In genomic region chr4:153344131-153345010, GRCh38 we compare ENCODE assay signal across 2 cellular contexts.
A peak's percentile ranks its signal among the peaks of the same experiment; 100 is the strongest.
TF ChIP-seq lines count a peak whose summit lies in the region.

Gene MND1, plus strand, starts transcription at chr4:153344688. Its CDS starts 50 bp downstream, at chr4:153344738.

TF ChIP-seq in A549, 52 proteins besides CTCF, POLR2A, EP300 and RAD21 (continued from another document):
- TF ChIP-seq ATOH8 (CRISPR knock-in tag; IDR thresholded peaks at IDR 0.05; ENCODE audit: low read depth), result no peak
- TF ChIP-seq E2F6 (IDR thresholded peaks at IDR 0.05; ENCODE audit: borderline replicate concordance, low read depth), result peak; percentile 54; the same call in 1 of the 2 replicates
- no peak for TF ChIP-seq NPAS2 (CRISPR knock-in tag; IDR thresholded peaks at IDR 0.05; ENCODE audit: borderline replicate concordance)
- peak; percentile 77 for TF ChIP-seq SMC3 (IDR thresholded peaks at IDR 0.05)
- TF ChIP-seq HDAC2 (IDR thresholded peaks at IDR 0.05), result 0 out of 2 replicates have a peak, but pooled peaks have one; percentile 46
- TF ChIP-seq TFCP2L1 (CRISPR knock-in tag; IDR thresholded peaks at IDR 0.05), result no peak
- TF ChIP-seq KDM5A (IDR thresholded peaks at IDR 0.05), result peak; percentile 88
- no peak for TF ChIP-seq RARB (CRISPR knock-in tag; IDR thresholded peaks at IDR 0.05)
- no peak for TF ChIP-seq CEBPB (IDR thresholded peaks at IDR 0.05)
- TF ChIP-seq EHF (CRISPR knock-in tag; IDR thresholded peaks at IDR 0.05), result no peak
- no peak for TF ChIP-seq CHD4 (IDR thresholded peaks at IDR 0.05; ENCODE audit: borderline replicate concordance)

TF ChIP-seq in GM12878, 131 proteins besides CTCF, POLR2A, EP300 and RAD21 (continued from another document):
- TF ChIP-seq E2F4 (IDR thresholded peaks at IDR 0.05; ENCODE audit: low read depth, low read length), result peak; percentile 97
- TF ChIP-seq SREBF2 (IDR thresholded peaks at IDR 0.05; ENCODE audit: low read length), result no peak
- TF ChIP-seq SMC3 (IDR thresholded peaks at IDR 0.05; ENCODE audit: borderline replicate concordance, low read length), result peak; percentile 81
- TF ChIP-seq JUNB (IDR thresholded peaks at IDR 0.05), result no peak
- TF ChIP-seq HCFC1 (IDR thresholded peaks at IDR 0.05; ENCODE audit: low read length), result no peak
- peak; percentile 63 for TF ChIP-seq RELA (IDR thresholded peaks at IDR 0.05; ENCODE audit: borderline replicate concordance, partially characterized antibody)
- peak; percentile 72; the same call in 1 of the 2 replicates for TF ChIP-seq DPF2 (IDR thresholded peaks at IDR 0.05)
- peak; percentile 7 for TF ChIP-seq BCL3 (IDR thresholded peaks at IDR 0.05; ENCODE audit: borderline replicate concordance, insufficient read depth, low read depth, low read length, poor library complexity, severe bottlenecking)
- TF ChIP-seq CHD1 (IDR thresholded peaks at IDR 0.05; ENCODE audit: low read depth, low read length), result no peak
- TF ChIP-seq GATAD2B (conservative IDR thresholded peaks at IDR 0.05; ENCODE audit: low read depth), result peak; percentile 94
- TF ChIP-seq LARP7 (IDR thresholded peaks at IDR 0.05), result 0 out of 2 replicates have a peak, but pooled peaks have one; percentile 58
- peak; percentile 61; the same call in 1 of the 2 replicates for TF ChIP-seq IKZF1 (conservative IDR thresholded peaks at IDR 0.05)
- TF ChIP-seq ZNF207 (IDR thresholded peaks at IDR 0.05; ENCODE audit: borderline replicate concordance), result no peak
- TF ChIP-seq SIN3A (IDR thresholded peaks at IDR 0.05; ENCODE audit: low read depth, low read length), result peak; percentile 99
- no peak for TF ChIP-seq NRF1 (conservative IDR thresholded peaks at IDR 0.05; ENCODE audit: low read depth, low read length)
- TF ChIP-seq NKRF (conservative IDR thresholded peaks at IDR 0.05), result peak; percentile 100
- TF ChIP-seq RB1 (IDR thresholded peaks at IDR 0.05; ENCODE audit: borderline replicate concordance), result peak; percentile 94; the same call in 1 of the 2 replicates
- peak; percentile 69 for TF ChIP-seq CREM (IDR thresholded peaks at IDR 0.05; ENCODE audit: low read depth)
- no peak for TF ChIP-seq GABPA (IDR thresholded peaks at IDR 0.05; ENCODE audit: low read depth)
- no peak for TF ChIP-seq IRF3 (IDR thresholded peaks at IDR 0.05)
- no peak; the same call in none of the 2 replicates for TF ChIP-seq HDAC2 (IDR thresholded peaks at IDR 0.05)
- TF ChIP-seq BCLAF1 (IDR thresholded peaks at IDR 0.05), result no peak
- 0 out of 2 replicates have a peak, but pooled peaks have one; percentile 31 for TF ChIP-seq TCF12 (IDR thresholded peaks at IDR 0.05; ENCODE audit: low read depth, low read length)
- no peak for TF ChIP-seq WRNIP1 (IDR thresholded peaks at IDR 0.05; ENCODE audit: borderline replicate concordance, low read depth, low read length)
- peak; percentile 70; the same call in 1 of the 2 replicates for TF ChIP-seq MXI1 (IDR thresholded peaks at IDR 0.05; ENCODE audit: low read depth, low read length)
- TF ChIP-seq RUNX3 (IDR thresholded peaks at IDR 0.05; ENCODE audit: low read length), result peak; percentile 17; the same call in 1 of the 2 replicates
- no peak for TF ChIP-seq IKZF2 (IDR thresholded peaks at IDR 0.05)
- TF ChIP-seq POLR2AphosphoS5 (IDR thresholded peaks at IDR 0.05; ENCODE audit: low read length), result no peak
- no peak for TF ChIP-seq SUPT20H (IDR thresholded peaks at IDR 0.05; ENCODE audit: borderline replicate concordance, control insufficient read depth, low read depth, low read length)
- peak; percentile 57 for TF ChIP-seq YY1 (IDR thresholded peaks at IDR 0.05; ENCODE audit: low read depth, low read length)
- TF ChIP-seq POU2F2 (IDR thresholded peaks at IDR 0.05; ENCODE audit: borderline replicate concordance, low read depth, low read length), result 0 out of 3 replicates have a peak, but pooled peaks have one; percentile 13
- peak; percentile 47; the same call in 1 of the 2 replicates for TF ChIP-seq CHD2 (IDR thresholded peaks at IDR 0.05; ENCODE audit: borderline replicate concordance, low read depth, low read length)
- TF ChIP-seq MTA2 (IDR thresholded peaks at IDR 0.05; ENCODE audit: low read depth), result no peak
- 0 out of 2 replicates have a peak, but pooled peaks have one; percentile 37 for TF ChIP-seq MEF2A (IDR thresholded peaks at IDR 0.05; ENCODE audit: insufficient read depth, low read depth, low read length)
- no peak for TF ChIP-seq MYB (IDR thresholded peaks at IDR 0.05; ENCODE audit: borderline replicate concordance, low read depth, low read length)
